25 cellular contexts compared by ENCODE assay signal in the genomic region with DNA sequence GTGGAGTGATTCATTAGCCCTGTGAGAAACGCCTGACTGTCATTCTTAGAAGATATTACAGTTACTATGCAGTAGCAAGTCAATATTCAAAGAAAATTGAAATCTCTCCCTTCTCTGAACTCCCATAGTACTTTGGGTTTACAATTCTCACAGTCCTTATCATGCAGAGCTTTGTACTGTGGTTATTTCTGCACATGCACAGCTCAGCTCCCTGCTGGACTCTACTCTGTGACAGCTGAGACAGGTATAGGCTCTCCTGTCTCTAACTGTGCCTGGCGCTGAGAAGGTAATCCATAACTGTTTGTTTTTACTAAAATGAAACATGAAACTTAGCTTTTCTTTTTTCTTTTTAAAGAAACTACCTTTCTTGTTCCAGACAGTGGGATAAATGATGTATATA.
"Had no signal": no experiment of that assay in that cellular context is flagged by ENCODE, and none has a peak within 500 bp of the region (broad histone marks: within the 10 kb centered on the region; RNA-seq: fewer than 3 reads in every experiment).

No MANE protein-coding gene starts in this region.

- ATAC-seq: naive thymus-derived CD8-positive, alpha-beta T cell; pancreas; psoas muscle; right lobe of liver; stimulated activated memory B cell treated with anti-CD40 and anti-IgM and Interleukin-4, amounts not matched to agents 10 μg/mL and 1 μg/mL and 100 μg/mL, for 72 hours; stimulated activated naive CD8-positive, alpha-beta T cell treated with anti-CD3 and anti-CD28 coated beads, Interleukin-15, amount 100 ng/mL, for 72 hours had no signal

- H3K9me3 Mint-ChIP-seq: naive thymus-derived CD8-positive, alpha-beta T cell; nephron; neural crest cell; stimulated activated memory B cell treated with anti-CD40 and anti-IgM and Interleukin-4, amounts not matched to agents 10 μg/mL and 1 μg/mL and 100 μg/mL, for 72 hours; stimulated activated naive CD8-positive, alpha-beta T cell treated with anti-CD3 and anti-CD28 coated beads, Interleukin-15, amount 100 ng/mL, for 72 hours; type B pancreatic cell had no signal

- H3K27me3 Mint-ChIP-seq: stimulated activated memory B cell treated with anti-CD40 and anti-IgM and Interleukin-4, amounts not matched to agents 10 μg/mL and 1 μg/mL and 100 μg/mL, for 72 hours had no signal

- H3K9me3 ChIP-seq: left ventricle myocardium inferior, pancreas, psoas muscle, right atrium auricular region, right lobe of liver, spleen, tibial nerve, uterus had no signal

- H3K27me3 ChIP-seq: pancreas, right atrium auricular region, right lobe of liver, spleen, tibial nerve, uterus had no signal

- DNase-seq: hypothalamus; immature natural killer cell; kidney; left ventricle myocardium inferior; naive thymus-derived CD8-positive, alpha-beta T cell; nucleus accumbens; pancreas; posterior cingulate gyrus; psoas muscle; right lobe of liver; spleen; stimulated activated CD4-positive, alpha-beta T cell treated with anti-CD3 and anti-CD28 coated beads, Interleukin-2, amount 100 ng/mL, for 48 hours; stimulated activated CD4-positive, alpha-beta T cell treated with anti-CD3 and anti-CD28 coated beads, Interleukin-4, amount 100 ng/mL, for 4 hours; stimulated activated CD8-positive, alpha-beta memory T cell treated with anti-CD3 and anti-CD28 coated beads, Interleukin-4, amount 100 ng/mL, for 48 hours; stimulated activated naive CD4-positive, alpha-beta T cell treated with Interleukin-2 at 50 U/mL for 16 hours; stimulated activated naive CD8-positive, alpha-beta T cell treated with anti-CD3 and anti-CD28 coated beads, Interleukin-15, amount 100 ng/mL, for 72 hours; substantia nigra; uterus had no signal

- H3K27ac ChIP-seq: left ventricle myocardium inferior, pancreas, psoas muscle, right atrium auricular region, right lobe of liver, spleen, tibial nerve, uterus had no signal

- H3K36me3 Mint-ChIP-seq: immature natural killer cell; naive thymus-derived CD8-positive, alpha-beta T cell; stimulated activated memory B cell treated with anti-CD40 and anti-IgM and Interleukin-4, amounts not matched to agents 10 μg/mL and 1 μg/mL and 100 μg/mL, for 72 hours; type B pancreatic cell had no signal

- H3K36me3 ChIP-seq: left ventricle myocardium inferior, pancreas, right atrium auricular region, right lobe of liver, spleen, tibial nerve, uterus had no signal

- H3K27ac Mint-ChIP-seq: immature natural killer cell; naive thymus-derived CD8-positive, alpha-beta T cell; nephron; stimulated activated memory B cell treated with anti-CD40 and anti-IgM and Interleukin-4, amounts not matched to agents 10 μg/mL and 1 μg/mL and 100 μg/mL, for 72 hours; stimulated activated naive CD8-positive, alpha-beta T cell treated with anti-CD3 and anti-CD28 coated beads, Interleukin-15, amount 100 ng/mL, for 72 hours; type B pancreatic cell had no signal

- H3K4me1 Mint-ChIP-seq: immature natural killer cell; neural crest cell; stimulated activated naive CD8-positive, alpha-beta T cell treated with anti-CD3 and anti-CD28 coated beads, Interleukin-15, amount 100 ng/mL, for 72 hours had no signal

- H3K4me3 Mint-ChIP-seq: immature natural killer cell; naive thymus-derived CD8-positive, alpha-beta T cell; nephron; neural crest cell; stimulated activated memory B cell treated with anti-CD40 and anti-IgM and Interleukin-4, amounts not matched to agents 10 μg/mL and 1 μg/mL and 100 μg/mL, for 72 hours; stimulated activated naive CD8-positive, alpha-beta T cell treated with anti-CD3 and anti-CD28 coated beads, Interleukin-15, amount 100 ng/mL, for 72 hours; type B pancreatic cell had no signal

- H3K4me1 ChIP-seq: left ventricle myocardium inferior, psoas muscle, right atrium auricular region, right lobe of liver, tibial nerve, uterus had no signal

- H3K4me3 ChIP-seq: left ventricle myocardium inferior, lung, pancreas, psoas muscle, right atrium auricular region, right lobe of liver, spleen, tibial nerve, uterus had no signal
